Comparison of ENCODE assay signal across 10 cellular contexts in genomic region chr12:111788178-111788654, GRCh38. TPM values are rescaled to one million over a fixed set of nuclear protein-coding genes. Genes with fewer than 3 reads are reported as not detected.
DNase-seq lines count a peak whose midpoint lies in the region; TF ChIP-seq lines count a peak whose summit lies in the region.
"Had no signal": no experiment of that assay in that cellular context is flagged by ENCODE, and none has a peak within 500 bp of the region (broad histone marks: within the 10 kb centered on the region; RNA-seq: fewer than 3 reads in every experiment).

No MANE protein-coding gene starts in this region.

- H3F3A ChIP-seq in MM.1S (ENCODE audit: insufficient read depth, low read length), result no peaks in the 10 kb centered on the region

- H3K4me2 ChIP-seq in MM.1S (ENCODE audit: low read depth, low read length), result no peak overlapping the region

- TF ChIP-seq POLR2A in esophagus squamous epithelium (IDR thresholded peaks at IDR 0.05) (no peak), prostate gland (IDR thresholded peaks at IDR 0.05) (no peak)

- no peak overlapping the region for H3K9ac ChIP-seq in stomach smooth muscle (ENCODE audit: low read length in 2 of 2)
- no peak overlapping the region for H3K9ac ChIP-seq in MM.1S (ENCODE audit: low read length)
- H3K9ac ChIP-seq: parathyroid adenoma had no signal

- H2AFZ ChIP-seq in MM.1S (ENCODE audit: low read length), result no peak overlapping the region
- H2AFZ ChIP-seq: parathyroid adenoma had no signal

- H3K4me3 ChIP-seq in foreskin fibroblast (ENCODE audit: low read depth in 1 of 2, low read length in 2 of 2), result no peak overlapping the region
- no peak overlapping the region for H3K4me3 ChIP-seq in stomach smooth muscle (ENCODE audit: low read length in 2 of 2)
- H3K4me3 ChIP-seq in MM.1S (ENCODE audit: low read length), result no peak overlapping the region
- H3K4me3 ChIP-seq in esophagus squamous epithelium, result no peak overlapping the region
- H3K4me3 ChIP-seq in prostate gland, result no peak overlapping the region

- intact Hi-C loops in esophagus squamous epithelium (cut with DNase I) (no loop called here), prostate gland (cut with DNase I) (no loop called here)

- H4K20me1 ChIP-seq in MM.1S (ENCODE audit: insufficient read depth, low read length), result no peaks in the 10 kb centered on the region

- WGBS in esophagus squamous epithelium, 2 donors, result 44 to 62% methylated on average over 8 of the region's 8 CpGs
- 48% methylated on average over 8 of the region's 8 CpGs for WGBS in prostate gland

- peak; percentile 11 for TF ChIP-seq CTCF in foreskin fibroblast (IDR thresholded peaks at IDR 0.05; ENCODE audit: low read depth, low read length)
- no peak for TF ChIP-seq CTCF in MM.1S (IDR thresholded peaks at IDR 0.05; ENCODE audit: low read length)
- TF ChIP-seq CTCF in esophagus squamous epithelium (IDR thresholded peaks at IDR 0.05), result peak in 3 of 6 experiments; percentile 12 to 29 (median 24)
- TF ChIP-seq CTCF in prostate gland (IDR thresholded peaks at IDR 0.05), result peak in 2 of 4 experiments; percentile 31 to 37

- H3K9me3 ChIP-seq in stomach smooth muscle (ENCODE audit: control insufficient read depth in 2 of 2, low read length in 2 of 2) (no peaks in the 10 kb centered on the region), MM.1S (replicated peaks; ENCODE audit: insufficient read depth, low read length) (no peaks in the 10 kb centered on the region), esophagus squamous epithelium (no peaks in the 10 kb centered on the region), prostate gland (no peaks in the 10 kb centered on the region)

- no peaks in the 10 kb centered on the region for H3K9me2 ChIP-seq in MM.1S (replicated peaks; ENCODE audit: insufficient read depth, low read length)

- peaks cover 43 to 65% of the 10 kb centered on the region in 2 donors for H3K36me3 ChIP-seq in stomach smooth muscle (ENCODE audit: control insufficient read depth in 2 of 2, insufficient read depth in 2 of 2, low read length in 2 of 2)
- H3K36me3 ChIP-seq in MM.1S (replicated peaks; ENCODE audit: insufficient read depth, low read length), result no peaks in the 10 kb centered on the region
- H3K36me3 ChIP-seq in esophagus squamous epithelium, result peaks cover 17 to 100% (median 76%) of the 10 kb centered on the region in 3 donors
- peaks cover 4 to 39% of the 10 kb centered on the region in 2 donors for H3K36me3 ChIP-seq in prostate gland

- H3K4me1 ChIP-seq in stomach smooth muscle (ENCODE audit: control insufficient read depth, insufficient read depth, low read length) (peaks cover 13% of the 10 kb centered on the region), MM.1S (ENCODE audit: low read length) (no peaks in the 10 kb centered on the region), esophagus squamous epithelium (peaks cover 4 to 35% (median 8%) of the 10 kb centered on the region in 3 donors), prostate gland (replicated peaks) (no peaks in the 10 kb centered on the region)
- H3K4me1 ChIP-seq: parathyroid adenoma had no signal

- peak; percentile 51 for DNase-seq in DMS53 (lab: John Stamatoyannopoulos, UW)
- no peak for DNase-seq in DMS53 treated with DMSO at 0.1 percent for 48 hours (lab: John Stamatoyannopoulos, UW; ENCODE audit: unreplicated experiment)
- DNase-seq in RPMI7951 (ENCODE audit: low read depth), result peak; percentile 35
- peak in 1 of 2 donors; percentile 64 for DNase-seq in foreskin fibroblast
- DNase-seq in MM.1S, result no peak
- DNase-seq in esophagus squamous epithelium (lab: John Stamatoyannopoulos, UW), result no peak
- DNase-seq in prostate gland (ENCODE audit: low spot score), result no peak
- DNase-seq: activated naive CD4-positive, alpha-beta T cell had no signal

- H3K27ac ChIP-seq in stomach smooth muscle (ENCODE audit: low read length), result peak overlapping the region; percentile 24
- no peak overlapping the region for H3K27ac ChIP-seq in MM.1S (ENCODE audit: low read length)
- peak overlapping the region in 1 of 4 donors; percentile 33 for H3K27ac ChIP-seq in esophagus squamous epithelium
- H3K27ac ChIP-seq in prostate gland, result no peak overlapping the region
- H3K27ac ChIP-seq: parathyroid adenoma had no signal

- H3K27me3 ChIP-seq in stomach smooth muscle (ENCODE audit: control insufficient read depth in 1 of 2, insufficient read depth in 2 of 2, low read length in 2 of 2), result no peaks in the 10 kb centered on the region
- H3K27me3 ChIP-seq in MM.1S (replicated peaks; ENCODE audit: insufficient read depth, low read length), result no peaks in the 10 kb centered on the region
- no peaks in the 10 kb centered on the region for H3K27me3 ChIP-seq in esophagus squamous epithelium
- H3K27me3 ChIP-seq in prostate gland (replicated peaks; ENCODE audit: insufficient read depth), result no peaks in the 10 kb centered on the region

- no peaks in the 10 kb centered on the region for H3K79me2 ChIP-seq in MM.1S (ENCODE audit: low read length)
- H3K79me2 ChIP-seq: parathyroid adenoma had no signal

RNA-seq across cellular contexts. Expression of gene ALDH2, which starts 21.5 kb away (rescaled TPM):
- 0.36 TPM in 1 of 2 replicates, not detected in the other for total RNA-seq in RPMI7951 (2014; rRNA removed; shearing (Covaris generic))
- total RNA-seq in esophagus squamous epithelium (100 to 1,000 TPM in 2 of 4 donors, 10 to 100 TPM in 2; 71.8 to 169 (median 104) TPM), prostate gland (100 to 1,000 TPM; 107 to 164 TPM)

RNA-seq across cellular contexts. Expression of gene MAPKAPK5, which starts 53.8 kb away (rescaled TPM):
- 25.2 and 26.8 TPM in 2 replicates for total RNA-seq in RPMI7951 (2014; rRNA removed; shearing (Covaris generic))
- total RNA-seq in esophagus squamous epithelium (10 to 100 TPM; 31.3 to 45.5 (median 37.0) TPM), prostate gland (10 to 100 TPM; 48.5 to 80.6 TPM)

Comparison
In these comparisons a context has a peak if more than half of its experiments do, and no peak if none do; other contexts are left out.
1. DNase-seq: peak in DMS53 (single experiment) and RPMI7951 (single experiment); none in DMS53 treated with DMSO at 0.1 percent for 48 hours (single experiment), MM.1S (single experiment), esophagus squamous epithelium (single experiment) and prostate gland (single experiment).
2. RNA of gene ALDH2, which starts 21.5 kb away (total RNA-seq): 107 to 164 TPM in prostate gland and 71.8 to 169 TPM in esophagus squamous epithelium; 0.36 TPM in RPMI7951; every median in the first group is over 10 times any median in the second.